13 cellular contexts compared by ENCODE assay signal in genomic region chr5:35811108-35811741, GRCh38. TPM values are rescaled to one million over a fixed set of nuclear protein-coding genes. Genes with fewer than 3 reads are reported as not detected.
A peak's percentile ranks its signal among the peaks of the same experiment; 100 is the strongest.
DNase-seq lines count a peak whose midpoint lies in the region; ATAC-seq and TF ChIP-seq lines count a peak whose summit lies in the region.
"Had no signal": no experiment of that assay in that cellular context is flagged by ENCODE, and none has a peak within 500 bp of the region (broad histone marks: within the 10 kb centered on the region; RNA-seq: fewer than 3 reads in every experiment).

No MANE protein-coding gene starts in this region.

- peak; percentile 66 for ATAC-seq in HG02884 (IDR thresholded peaks at IDR 0.05; ENCODE audit: unreplicated experiment)
- peak; percentile 63 for ATAC-seq in mucosa of descending colon
- ATAC-seq in GM19324 (IDR thresholded peaks at IDR 0.05; ENCODE audit: low FRiP score, unreplicated experiment), result no peak
- ATAC-seq in HG02610 (IDR thresholded peaks at IDR 0.05; ENCODE audit: unreplicated experiment), result no peak
- ATAC-seq: GM23338 had no signal

- H3K4me1 Mint-ChIP-seq in CD4-positive, alpha-beta memory T cell, result peaks cover 44 to 62% (median 51%) of the 10 kb centered on the region in 4 donors
- H3K4me1 Mint-ChIP-seq in activated T-cell treated with anti-CD3 and anti-CD28 coated beads, Interleukin-2, amount 50 U/mL, for 24 hours (ENCODE audit: low read depth), result peaks cover 74% of the 10 kb centered on the region
- H3K4me1 Mint-ChIP-seq: GM23338 had no signal

- no peaks in the 10 kb centered on the region for H3K27me3 Mint-ChIP-seq in CD4-positive, alpha-beta memory T cell
- no peaks in the 10 kb centered on the region for H3K27me3 Mint-ChIP-seq in activated T-cell treated with anti-CD3 and anti-CD28 coated beads, Interleukin-2, amount 50 U/mL, for 24 hours

- no peaks in the 10 kb centered on the region for H3K36me3 ChIP-seq in CD4-positive, alpha-beta memory T cell (ENCODE audit: insufficient read depth, low read length)
- H3K36me3 ChIP-seq in mucosa of descending colon (ENCODE audit: low read depth), result no peaks in the 10 kb centered on the region
- H3K36me3 ChIP-seq: SJCRH30 had no signal

- H3K4me3 Mint-ChIP-seq in CD4-positive, alpha-beta memory T cell, result peak overlapping the region; percentile 71 to 92 (median 84)
- H3K4me3 Mint-ChIP-seq in activated T-cell treated with anti-CD3 and anti-CD28 coated beads, Interleukin-2, amount 50 U/mL, for 24 hours, result peak overlapping the region; percentile 32
- H3K4me3 Mint-ChIP-seq: GM23338 had no signal

- peak overlapping the region; percentile 94 to 100 (median 99) for H3K27ac Mint-ChIP-seq in CD4-positive, alpha-beta memory T cell
- peak overlapping the region; percentile 95 for H3K27ac Mint-ChIP-seq in activated T-cell treated with anti-CD3 and anti-CD28 coated beads, Interleukin-2, amount 50 U/mL, for 24 hours
- H3K27ac Mint-ChIP-seq: GM23338 had no signal

- no peaks in the 10 kb centered on the region for H3K9me3 ChIP-seq in CD4-positive, alpha-beta memory T cell (ENCODE audit: control insufficient read depth in 1 of 2, low read length in 2 of 2)
- H3K9me3 ChIP-seq in mucosa of descending colon, result no peaks in the 10 kb centered on the region
- H3K9me3 ChIP-seq: SJCRH30 had no signal

- peaks cover 89% of the 10 kb centered on the region for H3K4me1 ChIP-seq in CD4-positive, alpha-beta memory T cell (ENCODE audit: insufficient read depth, low read length)
- H3K4me1 ChIP-seq in mucosa of descending colon (ENCODE audit: low read depth), result no peaks in the 10 kb centered on the region
- H3K4me1 ChIP-seq: parathyroid adenoma, SJCRH30 had no signal

- H3K27me3 ChIP-seq in CD4-positive, alpha-beta memory T cell (ENCODE audit: insufficient read depth, low read length), result no peaks in the 10 kb centered on the region
- H3K27me3 ChIP-seq: hepatocyte, SJCRH30 had no signal

- peaks cover 0 to 2% (median 0%) of the 10 kb centered on the region in 8 donors for H3K9me3 Mint-ChIP-seq in CD4-positive, alpha-beta memory T cell
- H3K9me3 Mint-ChIP-seq in activated T-cell treated with anti-CD3 and anti-CD28 coated beads, Interleukin-2, amount 50 U/mL, for 24 hours, result no peaks in the 10 kb centered on the region
- H3K9me3 Mint-ChIP-seq: GM23338 had no signal

- intact Hi-C loops in CD4-positive, alpha-beta memory T cell (cut with micrococcal nuclease), result loop anchor here (1.0 to 2.0 kb wide), 5 partner anchors 14 to 114 kb away; no protein-coding TSS in a partner anchor
- intact Hi-C loops in mucosa of descending colon (cut with DNase I, micrococcal nuclease), result no loop called here
- intact Hi-C loops in cardiac septum (cut with DNase I), result no loop called here

- H3K27ac ChIP-seq in CD4-positive, alpha-beta memory T cell (ENCODE audit: low read depth, low read length), result peak overlapping the region; percentile 82
- H3K27ac ChIP-seq: hepatocyte, parathyroid adenoma, SJCRH30 had no signal

- no peak overlapping the region for H3K4me3 ChIP-seq in CD4-positive, alpha-beta memory T cell (ENCODE audit: low read length in 2 of 2)
- H3K4me3 ChIP-seq in mucosa of descending colon, result no peak overlapping the region
- H3K4me3 ChIP-seq: GM23338, hepatocyte, SJCRH30 had no signal

- peak; percentile 76 to 93 (median 89) for DNase-seq in CD4-positive, alpha-beta memory T cell
- no peak for DNase-seq in activated T-cell treated with anti-CD3 and anti-CD28 coated beads, Interleukin-2, amount 50 U/mL, for 24 hours
- no peak for DNase-seq in mucosa of descending colon
- no peak for DNase-seq in SW480 (ENCODE audit: low spot score)
- no peak for DNase-seq in cardiac septum (ENCODE audit: low spot score)
- DNase-seq: NCI-H526 treated with DMSO at 0.1 percent for 48 hours, SJCRH30 had no signal

- TF ChIP-seq CTCF in mucosa of descending colon (IDR thresholded peaks at IDR 0.05), result no peak

- peaks cover 3 to 5% of the 10 kb centered on the region in 2 donors for H3K36me3 Mint-ChIP-seq in CD4-positive, alpha-beta memory T cell
- H3K36me3 Mint-ChIP-seq in activated T-cell treated with anti-CD3 and anti-CD28 coated beads, Interleukin-2, amount 50 U/mL, for 24 hours (ENCODE audit: low read depth), result peaks cover 12% of the 10 kb centered on the region

- CTCF ChIA-PET in CD4-positive, alpha-beta memory T cell (lab: Charles Lee; ENCODE audit: partially characterized antibody), result interaction anchor here (0.7 to 4.8 kb wide), 7 partner anchors 11 to 160 kb away, joined by 3 to 31 read pairs (median 19); partner anchors contain the start of gene IL7R

- POLR2A ChIA-PET in CD4-positive, alpha-beta memory T cell (lab: Charles Lee; ENCODE audit: partially characterized antibody), result interaction anchor here (0.7 to 6.4 kb wide), 18 partner anchors 9 to 160 kb away, joined by 3 to 454 read pairs (median 8); partner anchors contain the start of gene IL7R

RNA-seq across cellular contexts. Expression of gene IL7R, which starts 45.5 kb away (rescaled TPM):
- total RNA-seq in CD4-positive, alpha-beta memory T cell, result 1,000 to 10,000 TPM; 2,390 to 2,440 TPM
- polyA plus RNA-seq in CD4-positive, alpha-beta memory T cell, result 1,000 to 10,000 TPM in 1 of 2 donors, 100 to 1,000 TPM in 1; 514 to 1,212 TPM
- total RNA-seq in mucosa of descending colon (10 to 100 TPM in 2 of 3 donors, 1 to 10 TPM in 1; 6.6 to 16.9 (median 10.4) TPM), cardiac septum (0.92 TPM)
- total RNA-seq: GM23338 had no signal
- polyA plus RNA-seq: GM23338 had no signal

Comparison
In these comparisons a context has a peak if more than half of its experiments do, and no peak if none do; other contexts are left out.
1. DNase-seq: peak in CD4-positive, alpha-beta memory T cell (5 of 5); none in activated T-cell treated with anti-CD3 and anti-CD28 coated beads, Interleukin-2, amount 50 U/mL, for 24 hours (single experiment), mucosa of descending colon (0 of 3), SW480 (single experiment) and cardiac septum (single experiment).
2. ATAC-seq: peak in HG02884 (single experiment) and mucosa of descending colon (single experiment); none in GM19324 (single experiment) and HG02610 (single experiment).
3. RNA of gene IL7R, which starts 45.5 kb away (total RNA-seq): 2,390 to 2,440 TPM in CD4-positive, alpha-beta memory T cell; 6.6 to 16.9 TPM in mucosa of descending colon and 0.92 TPM in cardiac septum (single experiment); every median in the first group is over 100 times any median in the second.